8 cellular contexts compared by ENCODE assay signal in genomic region chr11:128501576-128502549, GRCh38.
DNase-seq lines count a peak whose midpoint lies in the region; ATAC-seq, FAIRE-seq and TF ChIP-seq lines count a peak whose summit lies in the region.

No MANE protein-coding gene starts in this region.

- no peaks in the 10 kb centered on the region for H3K27me3 Mint-ChIP-seq in naive thymus-derived CD8-positive, alpha-beta T cell

- peaks cover 19 to 100% (median 83%) of the 10 kb centered on the region in 11 experiments for H3K36me3 ChIP-seq in BLaER1 treated with 17β-estradiol and CSF1 and Interleukin-3, amounts not matched to agents 10 nM and 100 nM
- peaks cover 0 to 2% of the 10 kb centered on the region in 2 experiments for H3K36me3 ChIP-seq in endothelial cell of umbilical vein (ENCODE audit: control insufficient read depth in 2 of 2, extremely low read depth in 1 of 2, insufficient read depth in 2 of 2, low read length in 2 of 2)

- H3K4me1 ChIP-seq in BLaER1 treated with 17β-estradiol and CSF1 and Interleukin-3, amounts not matched to agents 10 nM and 100 nM: peaks cover 28 to 100% (median 58%) of the 10 kb centered on the region in 10 experiments
- H3K4me1 ChIP-seq in endothelial cell of umbilical vein (ENCODE audit: control insufficient read depth, extremely low read depth, insufficient read depth, low read length): peaks cover 74% of the 10 kb centered on the region

- no peaks in the 10 kb centered on the region for H3K9me3 Mint-ChIP-seq in naive thymus-derived CD8-positive, alpha-beta T cell

- peak in 1 of 2 donors; percentile 3 for ATAC-seq in naive thymus-derived CD8-positive, alpha-beta T cell

- H3K9me1 ChIP-seq in endothelial cell of umbilical vein (replicated peaks; ENCODE audit: control insufficient read depth, extremely low read depth, insufficient read depth, low read length): no peaks in the 10 kb centered on the region

- TSS peak; percentile 86 for BruUV-seq in endothelial cell of umbilical vein (replicated peaks; lab: Mats Ljungman, UMichigan)

- peak; percentile 89 for FAIRE-seq in endothelial cell of umbilical vein (lab: Jason Lieb, UNC)

- POLR2A ChIA-PET in endothelial cell of umbilical vein (lab: Charles Lee): no interaction called here
- POLR2A ChIA-PET in naive thymus-derived CD8-positive, alpha-beta T cell (lab: Charles Lee): interaction anchor here (0.9 to 28.4 kb wide), 11 partner anchors 8 to 210 kb away, joined by 3 to 603 read pairs (median 38); partner anchors contain the start of gene FLI1

- peaks cover 0 to 22% (median 16%) of the 10 kb centered on the region in 11 experiments; a peak in 13 of 22 replicates for H3K9me3 ChIP-seq in BLaER1 treated with 17β-estradiol and CSF1 and Interleukin-3, amounts not matched to agents 10 nM and 100 nM (replicated peaks in 1 of 11)
- H3K9me3 ChIP-seq in endothelial cell of umbilical vein (replicated peaks; ENCODE audit: control insufficient read depth, insufficient read depth, low read length): no peaks in the 10 kb centered on the region

- no peaks in the 10 kb centered on the region for H3K27me3 ChIP-seq in BLaER1 treated with 17β-estradiol and CSF1 and Interleukin-3, amounts not matched to agents 10 nM and 100 nM
- no peaks in the 10 kb centered on the region for H3K27me3 ChIP-seq in endothelial cell of umbilical vein (ENCODE audit: control insufficient read depth in 2 of 2, insufficient read depth in 2 of 2, low read length in 2 of 2)

- peak overlapping the region; percentile 93 to 99 (median 96) for H3K27ac Mint-ChIP-seq in naive thymus-derived CD8-positive, alpha-beta T cell

- no peak overlapping the region for H3K27ac ChIP-seq in BLaER1 treated with 17β-estradiol and CSF1 and Interleukin-3, amounts not matched to agents 10 nM and 100 nM
- H3K27ac ChIP-seq in endothelial cell of umbilical vein (ENCODE audit: insufficient read depth, low read depth, low read length): peak overlapping the region; percentile 94

- dilution Hi-C loops in endothelial cell of umbilical vein (cut with MboI; ENCODE audit: extremely low pct_ligation_motif_present, low sequenced_read_pairs): no loop called here

- H3K79me2 ChIP-seq in endothelial cell of umbilical vein (ENCODE audit: control insufficient read depth, insufficient read depth, low read length): peaks cover 86% of the 10 kb centered on the region

- no peak for TF ChIP-seq CTCF in endothelial cell of umbilical vein (IDR thresholded peaks at IDR 0.05; ENCODE audit: extremely low read depth in 1 of 2, insufficient read depth in 1 of 2, low read depth in 1 of 2, low read length in 2 of 2)

- intact Hi-C loops in endothelial cell of umbilical vein (cut with micrococcal nuclease): loop anchor here (1.0 to 5.0 kb wide), 7 partner anchors 20 to 294 kb away; partner anchors contain the start of gene FLI1

- peaks cover 65 to 100% (median 97%) of the 10 kb centered on the region in 4 donors for H3K4me1 Mint-ChIP-seq in naive thymus-derived CD8-positive, alpha-beta T cell

- no peak overlapping the region for H3K9ac ChIP-seq in BLaER1 treated with 17β-estradiol and CSF1 and Interleukin-3, amounts not matched to agents 10 nM and 100 nM
- peak overlapping the region; percentile 69 for H3K9ac ChIP-seq in endothelial cell of umbilical vein (replicated peaks; ENCODE audit: extremely low read depth, insufficient read depth, low read length)

- CTCF ChIA-PET in endothelial cell of umbilical vein (lab: Charles Lee): interaction anchor here (0.7 to 1.7 kb wide), 7 partner anchors 16 to 328 kb away, joined by 3 to 7 read pairs (median 3); no protein-coding TSS in a partner anchor

- H3K4me3 Mint-ChIP-seq in naive thymus-derived CD8-positive, alpha-beta T cell: peak overlapping the region; percentile 87 to 99 (median 98)

- peaks cover 35 to 100% (median 100%) of the 10 kb centered on the region in 11 experiments; a peak in 21 of 22 replicates for H4K20me1 ChIP-seq in BLaER1 treated with 17β-estradiol and CSF1 and Interleukin-3, amounts not matched to agents 10 nM and 100 nM
- H4K20me1 ChIP-seq in endothelial cell of umbilical vein (replicated peaks; ENCODE audit: control insufficient read depth, extremely low read depth, insufficient read depth, low read length): no peaks in the 10 kb centered on the region

- DNase-seq in NCI-H82 treated with DMSO at 0.1 percent for 48 hours (lab: John Stamatoyannopoulos, UW; ENCODE audit: unreplicated experiment): peak; percentile 43
- DNase-seq in endothelial cell of umbilical vein (ENCODE audit: low read depth, low spot score): peak; percentile 97
- DNase-seq in naive thymus-derived CD8-positive, alpha-beta T cell: no peak
- no peak for DNase-seq in NCI-H1694 (lab: John Stamatoyannopoulos, UW)
- DNase-seq in 8988T: no peak
- DNase-seq in NCI-H1930 (lab: John Stamatoyannopoulos, UW): no peak
- DNase-seq in NAMALWA (ENCODE audit: low spot score): no peak

- H3K4me3 ChIP-seq in BLaER1 treated with 17β-estradiol and CSF1 and Interleukin-3, amounts not matched to agents 10 nM and 100 nM: no peak overlapping the region
- no peak overlapping the region for H3K4me3 ChIP-seq in endothelial cell of umbilical vein (replicated peaks in 1 of 3; ENCODE audit: insufficient read depth in 1 of 3, low read depth in 1 of 3, low read length in 3 of 3)

- TF ChIP-seq POLR2A in endothelial cell of umbilical vein (IDR thresholded peaks at IDR 0.05; ENCODE audit: low read depth, low read length): peak; percentile 32

- peaks cover 13 to 83% (median 19%) of the 10 kb centered on the region in 3 donors for H3K36me3 Mint-ChIP-seq in naive thymus-derived CD8-positive, alpha-beta T cell

- no peak overlapping the region for H2AFZ ChIP-seq in endothelial cell of umbilical vein (ENCODE audit: low read depth, low read length)

- peak overlapping the region in 9 of 11 experiments; percentile 2 to 75 (median 63); a peak in 16 of 22 replicates for H3K4me2 ChIP-seq in BLaER1 treated with 17β-estradiol and CSF1 and Interleukin-3, amounts not matched to agents 10 nM and 100 nM
- H3K4me2 ChIP-seq in endothelial cell of umbilical vein (ENCODE audit: insufficient read depth, low read length): peak overlapping the region; percentile 40

TF ChIP-seq in endothelial cell of umbilical vein, 7 proteins besides CTCF, POLR2A, EP300 and RAD21:
- TF ChIP-seq EZH2 (IDR thresholded peaks at IDR 0.05; ENCODE audit: borderline replicate concordance, low read depth, low read length, severe bottlenecking) (no peak), JUN (IDR thresholded peaks at IDR 0.05; ENCODE audit: borderline replicate concordance, insufficient read depth, insufficient read length, low read depth) (peak; percentile 82), GATA2 (IDR thresholded peaks at IDR 0.05; ENCODE audit: insufficient read depth, insufficient read length, low read depth, low read length) (no peak), POLR2AphosphoS5 (IDR thresholded peaks at IDR 0.05; ENCODE audit: insufficient read depth, low read depth, low read length) (peak; percentile 72), MAX (IDR thresholded peaks at IDR 0.05; ENCODE audit: insufficient read depth, insufficient read length) (no peak), MYC (IDR thresholded peaks at IDR 0.05; ENCODE audit: low read depth, low read length) (no peak), FOS (IDR thresholded peaks at IDR 0.05; ENCODE audit: borderline replicate concordance, insufficient read depth, low read length) (peak; percentile 31)

Comparison
In these comparisons a context has a peak if more than half of its experiments do, and no peak if none do; other contexts are left out.
1. DNase-seq: peak in NCI-H82 treated with DMSO at 0.1 percent for 48 hours (single experiment) and endothelial cell of umbilical vein (single experiment); none in naive thymus-derived CD8-positive, alpha-beta T cell (0 of 10), NCI-H1694 (single experiment), 8988T (single experiment), NCI-H1930 (0 of 2) and NAMALWA (single experiment).